Comparison of ENCODE assay signal across 11 cellular contexts in genomic region chr11:31816467-31817053, GRCh38. TPM values are rescaled to one million over a fixed set of nuclear protein-coding genes. Genes with fewer than 3 reads are reported as not detected.
DNase-seq lines count a peak whose midpoint lies in the region; TF ChIP-seq lines count a peak whose summit lies in the region.
"Had no signal": no experiment of that assay in that cellular context is flagged by ENCODE, and none has a peak within 500 bp of the region (broad histone marks: within the 10 kb centered on the region; RNA-seq: fewer than 3 reads in every experiment).

No MANE protein-coding gene starts in this region.

- no peak overlapping the region for H3K27ac ChIP-seq in endodermal cell (ENCODE audit: low read depth, low read length)
- no peak overlapping the region for H3K27ac ChIP-seq in tibial nerve

- no peak overlapping the region for H3K9ac ChIP-seq in endodermal cell (ENCODE audit: extremely low read depth, low read length, poor library complexity, severe bottlenecking)

- H3K9me3 ChIP-seq in endodermal cell (ENCODE audit: control insufficient read depth, low read length) (no peaks in the 10 kb centered on the region), tibial nerve (no peaks in the 10 kb centered on the region)

- no peak for TF ChIP-seq POLR2A in tibial nerve (IDR thresholded peaks at IDR 0.05)

- H3K27ac Mint-ChIP-seq in endodermal cell = no peak overlapping the region
- H3K27ac Mint-ChIP-seq: dendritic cell treated with granulocyte-macrophage colony-stimulating factor and Interleukin-4, amounts not matched to agents 40 ng/mL and 50 ng/mL, for 4 days had no signal

- H3K4me3 ChIP-seq in endodermal cell (ENCODE audit: low read length) (peak overlapping the region; percentile 77), retinal pigment epithelial cell (ENCODE audit: low read length) (peak overlapping the region; percentile 56), tibial nerve (peak overlapping the region in 2 of 4 donors; percentile 16 to 40)

- DNase-seq in NCI-H1417 (lab: John Stamatoyannopoulos, UW) = peak in 2 of 3 experiments; percentile 53 to 82
- DNase-seq in NCI-H1417 treated with DMSO at 0.1 percent for 48 hours (lab: John Stamatoyannopoulos, UW) = no peak
- DNase-seq in NCI-H748 (lab: John Stamatoyannopoulos, UW; ENCODE audit: unreplicated experiment) = peak; percentile 59
- peak; percentile 80 for DNase-seq in endodermal cell
- DNase-seq in retinal pigment epithelial cell (ENCODE audit: low read depth) = no peak
- no peak for DNase-seq in dermis blood vessel endothelial cell
- DNase-seq in tibial nerve (ENCODE audit: low spot score in 2 of 2) = no peak
- DNase-seq in NCI-H2107 (lab: John Stamatoyannopoulos, UW) = no peak
- DNase-seq: KG1 had no signal

- no peak for TF ChIP-seq EP300 in tibial nerve (IDR thresholded peaks at IDR 0.05)

- WGBS in endodermal cell (ENCODE audit: insufficient coverage in 1 of 2, insufficient read length in 1 of 2), 2 experiments = 1 to 4% methylated on average over 9 to 40 of the region's 40 CpGs
- WGBS in tibial nerve, 2 donors = 0 to 3% methylated on average over 14 to 28 of the region's 40 CpGs

- TF ChIP-seq CTCF in endodermal cell (conservative IDR thresholded peaks at IDR 0.05) = no peak
- TF ChIP-seq CTCF in retinal pigment epithelial cell (conservative IDR thresholded peaks at IDR 0.05; ENCODE audit: low read depth, low read length) = no peak
- no peak for TF ChIP-seq CTCF in tibial nerve (IDR thresholded peaks at IDR 0.05)

- peak overlapping the region; percentile 60 for H3K4me3 Mint-ChIP-seq in endodermal cell
- H3K4me3 Mint-ChIP-seq: dendritic cell treated with granulocyte-macrophage colony-stimulating factor and Interleukin-4, amounts not matched to agents 40 ng/mL and 50 ng/mL, for 4 days had no signal

- H3K27me3 ChIP-seq in endodermal cell (ENCODE audit: control insufficient read depth, insufficient read depth, low read length, poor library complexity, severe bottlenecking) (peaks cover 97% of the 10 kb centered on the region), tibial nerve (peaks cover 8 to 100% of the 10 kb centered on the region in 2 donors)

- peaks cover 42% of the 10 kb centered on the region for H3K4me1 Mint-ChIP-seq in endodermal cell

- H3K36me3 ChIP-seq in endodermal cell (ENCODE audit: control insufficient read depth, insufficient read depth, low read length) = no peaks in the 10 kb centered on the region
- no peaks in the 10 kb centered on the region for H3K36me3 ChIP-seq in tibial nerve

- H3K27me3 Mint-ChIP-seq in endodermal cell (ENCODE audit: insufficient read depth) = peaks cover 98% of the 10 kb centered on the region

- no peaks in the 10 kb centered on the region for H3K36me3 Mint-ChIP-seq in endodermal cell (ENCODE audit: low read depth)

- peaks cover 3% of the 10 kb centered on the region for H3K4me1 ChIP-seq in endodermal cell (ENCODE audit: control insufficient read depth, insufficient read depth, low read length)
- H3K4me1 ChIP-seq in tibial nerve = peaks cover 0 to 87% (median 51%) of the 10 kb centered on the region in 4 donors

- H3K9me3 Mint-ChIP-seq in endodermal cell = no peaks in the 10 kb centered on the region
- H3K9me3 Mint-ChIP-seq: dendritic cell treated with granulocyte-macrophage colony-stimulating factor and Interleukin-4, amounts not matched to agents 40 ng/mL and 50 ng/mL, for 4 days had no signal

RNA-seq across cellular contexts. Expression of gene PAX6, which starts 5.4 kb away (rescaled TPM):
- total RNA-seq in endodermal cell = 1 to 10 TPM; 5.4 to 6.8 TPM
- 37.3 TPM for polyA plus RNA-seq in endodermal cell (2013, experiment 1 of 2)
- polyA plus RNA-seq in endodermal cell (2013, experiment 2 of 2) = 27.0 TPM
- total RNA-seq in dermis blood vessel endothelial cell = not detected in 2 replicates
- not detected for total RNA-seq in tibial nerve
- polyA plus RNA-seq: AG04450 had no signal

Comparison
In these comparisons a context has a peak if more than half of its experiments do, and no peak if none do; other contexts are left out.
1. DNase-seq: peak in NCI-H1417 (2 of 3), NCI-H748 (single experiment) and endodermal cell (single experiment); none in NCI-H1417 treated with DMSO at 0.1 percent for 48 hours (single experiment), retinal pigment epithelial cell (single experiment), dermis blood vessel endothelial cell (single experiment), tibial nerve (0 of 2) and NCI-H2107 (single experiment).